ENCODE assay signal across 8 cellular contexts in genomic region chr6:41531591-41532582, GRCh38.
DNase-seq lines count a peak whose midpoint lies in the region; ATAC-seq lines count a peak whose summit lies in the region.

No MANE protein-coding gene starts in this region.

- peak; percentile 85 for DNase-seq in GM03348 (ENCODE audit: low spot score)
- peak; percentile 49 for DNase-seq in activated CD4-positive, CD25-positive, alpha-beta regulatory T cell treated with anti-CD3 and anti-CD28 coated beads, Interleukin-2, amount 50 U/mL, for 72 hours
- DNase-seq in effector CD4-positive, alpha-beta T cell, result peak; percentile 4
- DNase-seq in stimulated activated CD4-positive, alpha-beta T cell treated with anti-CD3 and anti-CD28 coated beads, Interleukin-15, amount 100 ng/mL, for 48 hours (ENCODE audit: low read depth in 2 of 2), result peak; percentile 62 to 70
- no peak for DNase-seq in islet precursor cell
- DNase-seq in NCI-H1436 (lab: John Stamatoyannopoulos, UW), result no peak

- ATAC-seq in GM21381 (IDR thresholded peaks at IDR 0.05; ENCODE audit: unreplicated experiment), result peak; percentile 84
- peak; percentile 88 for ATAC-seq in HG03565 (IDR thresholded peaks at IDR 0.05; ENCODE audit: unreplicated experiment)

Comparison
In these comparisons a context has a peak if more than half of its experiments do, and no peak if none do; other contexts are left out.
1. DNase-seq: peak in GM03348 (single experiment), activated CD4-positive, CD25-positive, alpha-beta regulatory T cell treated with anti-CD3 and anti-CD28 coated beads, Interleukin-2, amount 50 U/mL, for 72 hours (single experiment), effector CD4-positive, alpha-beta T cell (single experiment) and stimulated activated CD4-positive, alpha-beta T cell treated with anti-CD3 and anti-CD28 coated beads, Interleukin-15, amount 100 ng/mL, for 48 hours (2 of 2); none in islet precursor cell (single experiment) and NCI-H1436 (single experiment).